In genomic region chr2:54838585-54839035, GRCh38 we compare ENCODE assay signal across 8 cellular contexts.
DNase-seq lines count a peak whose midpoint lies in the region; ATAC-seq and TF ChIP-seq lines count a peak whose summit lies in the region.

No MANE protein-coding gene starts in this region.

- H3F3A ChIP-seq in PC-9 (ENCODE audit: insufficient read depth, low read depth): no peaks in the 10 kb centered on the region

- peak overlapping the region in 1 of 3 donors; percentile 11 for H3K27ac Mint-ChIP-seq in CD4-positive, CD25-positive, alpha-beta regulatory T cell

- H3K36me3 Mint-ChIP-seq in CD4-positive, CD25-positive, alpha-beta regulatory T cell: no peaks in the 10 kb centered on the region

- POLR2A ChIA-PET in PC-9 (lab: Charles Lee; ENCODE audit: unreplicated experiment): no interaction called here

- H3K27me3 ChIP-seq in CD4-positive, CD25-positive, alpha-beta regulatory T cell (ENCODE audit: control insufficient read depth, insufficient read depth, low read length): no peaks in the 10 kb centered on the region
- no peaks in the 10 kb centered on the region for H3K27me3 ChIP-seq in HL-60 (ENCODE audit: insufficient read depth, poor library complexity, severe bottlenecking)
- no peaks in the 10 kb centered on the region for H3K27me3 ChIP-seq in PC-9 (ENCODE audit: insufficient read depth, low read depth)
- no peaks in the 10 kb centered on the region for H3K27me3 ChIP-seq in neutrophil
- no peaks in the 10 kb centered on the region for H3K27me3 ChIP-seq in suprapubic skin

- no peaks in the 10 kb centered on the region for H3K36me3 ChIP-seq in CD4-positive, CD25-positive, alpha-beta regulatory T cell (ENCODE audit: control insufficient read depth, insufficient read depth, low read length)
- no peaks in the 10 kb centered on the region for H3K36me3 ChIP-seq in PC-9 (ENCODE audit: low read depth)
- H3K36me3 ChIP-seq in neutrophil: no peaks in the 10 kb centered on the region
- no peaks in the 10 kb centered on the region for H3K36me3 ChIP-seq in suprapubic skin

- H3K9me3 ChIP-seq in CD4-positive, CD25-positive, alpha-beta regulatory T cell (ENCODE audit: control insufficient read depth in 2 of 2, low read length in 2 of 2): no peaks in the 10 kb centered on the region
- H3K9me3 ChIP-seq in PC-9 (ENCODE audit: insufficient read depth, low read depth) (no peaks in the 10 kb centered on the region), neutrophil (no peaks in the 10 kb centered on the region), suprapubic skin (no peaks in the 10 kb centered on the region)

- CTCF ChIA-PET in PC-9 (lab: Charles Lee): interaction anchor here (0.5 to 1.8 kb wide), 7 partner anchors 48 to 732 kb away, joined by 3 to 11 read pairs (median 5); partner anchors contain the start of gene EML6

- no peaks in the 10 kb centered on the region for H4K20me1 ChIP-seq in PC-9 (ENCODE audit: insufficient read depth)

- no peak overlapping the region for H3K27ac ChIP-seq in CD4-positive, CD25-positive, alpha-beta regulatory T cell (ENCODE audit: insufficient read depth, low read length, poor library complexity, severe bottlenecking)
- H3K27ac ChIP-seq in HL-60 (replicated peaks) (no peak overlapping the region), PC-9 (no peak overlapping the region), neutrophil (no peak overlapping the region), suprapubic skin (no peak overlapping the region)

- BruUV-seq in PC-9 (replicated peaks; lab: Mats Ljungman, UMichigan): no TSS peak

- no peaks in the 10 kb centered on the region for H3K9me2 ChIP-seq in PC-9 (ENCODE audit: insufficient read depth)

- no peaks in the 10 kb centered on the region for H3K9me3 Mint-ChIP-seq in CD4-positive, CD25-positive, alpha-beta regulatory T cell

- H2AFZ ChIP-seq in PC-9: no peak overlapping the region

- H3K4me1 Mint-ChIP-seq in CD4-positive, CD25-positive, alpha-beta regulatory T cell: peaks cover 0 to 2% (median under 1%) of the 10 kb centered on the region in 4 donors

- 8% methylated on average over 4 of the region's 4 CpGs for WGBS in suprapubic skin

- H3K79me2 ChIP-seq in PC-9 (ENCODE audit: low read depth): no peaks in the 10 kb centered on the region

- peak; percentile 67 to 79 for ATAC-seq in CD4-positive, CD25-positive, alpha-beta regulatory T cell (ENCODE audit: low read depth in 2 of 2)
- peak; percentile 49 for ATAC-seq in GM19025 (IDR thresholded peaks at IDR 0.05; ENCODE audit: low read depth, unreplicated experiment)

- DNase-seq in CD4-positive, CD25-positive, alpha-beta regulatory T cell: peak; percentile 29 to 71 (median 56)
- DNase-seq in HL-60 (ENCODE audit: low read depth in 1 of 2, low spot score in 1 of 2) (peak; percentile 23 to 51), PC-9 (peak; percentile 50 to 63), fibroblast of peridontal ligament (ENCODE audit: extremely low read depth) (peak; percentile 87), suprapubic skin (ENCODE audit: low spot score in 2 of 2) (peak in 1 of 2 donors; percentile 72)
- DNase-seq in activated T-cell treated with anti-CD3 and anti-CD28 coated beads, Interleukin-2, amount 50 U/mL, for 48 hours: peak; percentile 74 to 76

- TF ChIP-seq POLR2A in suprapubic skin (IDR thresholded peaks at IDR 0.05): no peak

- intact Hi-C loops in PC-9 (cut with micrococcal nuclease; ENCODE audit: unreplicated experiment): loop anchor here (1.0 to 10.0 kb wide), 4 partner anchors 112 to 731 kb away; no protein-coding TSS in a partner anchor

- H3K4me3 ChIP-seq in CD4-positive, CD25-positive, alpha-beta regulatory T cell (ENCODE audit: low read depth, low read length): no peak overlapping the region
- H3K4me3 ChIP-seq in HL-60 (replicated peaks; ENCODE audit: insufficient read depth, low read length): no peak overlapping the region
- no peak overlapping the region for H3K4me3 ChIP-seq in PC-9
- H3K4me3 ChIP-seq in neutrophil (ENCODE audit: low read depth in 1 of 2, low read length in 1 of 2): no peak overlapping the region
- no peak overlapping the region for H3K4me3 ChIP-seq in suprapubic skin

- peak; percentile 86 for TF ChIP-seq CTCF in HL-60 (IDR thresholded peaks at IDR 0.05; ENCODE audit: insufficient read depth, low read length)
- TF ChIP-seq CTCF in PC-9 (conservative IDR thresholded peaks at IDR 0.05): peak; percentile 98
- TF ChIP-seq CTCF in neutrophil (IDR thresholded peaks at IDR 0.05): peak; percentile 74
- TF ChIP-seq CTCF in suprapubic skin (IDR thresholded peaks at IDR 0.05): peak; percentile 74 to 87

- H3K27me3 Mint-ChIP-seq in CD4-positive, CD25-positive, alpha-beta regulatory T cell: no peaks in the 10 kb centered on the region

- no peaks in the 10 kb centered on the region for H3K4me1 ChIP-seq in CD4-positive, CD25-positive, alpha-beta regulatory T cell (ENCODE audit: control insufficient read depth, insufficient read depth, low read length, poor library complexity, severe bottlenecking)
- H3K4me1 ChIP-seq in PC-9 (replicated peaks; ENCODE audit: insufficient read depth) (no peaks in the 10 kb centered on the region), neutrophil (ENCODE audit: control insufficient read depth in 1 of 2, insufficient read depth in 1 of 2, low read depth in 1 of 2, low read length in 1 of 2) (no peaks in the 10 kb centered on the region), suprapubic skin (no peaks in the 10 kb centered on the region)

- no peak overlapping the region for H3K4me3 Mint-ChIP-seq in CD4-positive, CD25-positive, alpha-beta regulatory T cell

- no peak for TF ChIP-seq EP300 in suprapubic skin (IDR thresholded peaks at IDR 0.05)

- H3K4me2 ChIP-seq in PC-9: no peak overlapping the region
